25 cellular contexts compared by ENCODE assay signal in genomic region chr5:123144096-123144495, GRCh38. TPM values are rescaled to one million over a fixed set of nuclear protein-coding genes. Genes with fewer than 3 reads are reported as not detected.
"Had no signal": no experiment of that assay in that cellular context is flagged by ENCODE, and none has a peak within 500 bp of the region (broad histone marks: within the 10 kb centered on the region; RNA-seq: fewer than 3 reads in every experiment).

No MANE protein-coding gene starts in this region.

- H3K27ac Mint-ChIP-seq: immature natural killer cell; mesothelial cell of epicardium; naive B cell; natural killer cell; progenitor cell of endocrine pancreas; stimulated activated naive CD8-positive, alpha-beta T cell treated with anti-CD3 and anti-CD28 coated beads, Interleukin-15, Interleukin-2, amounts not matched to agents 100 ng/mL and 50 ng/mL, for 24 hours had no signal

- H3K9me3 Mint-ChIP-seq: mesothelial cell of epicardium; naive B cell; natural killer cell; stimulated activated naive B cell treated with anti-CD40 and anti-IgM and Interleukin-4, amounts not matched to agents 10 μg/mL and 1 μg/mL and 100 μg/mL, for 72 hours; stimulated activated naive CD8-positive, alpha-beta T cell treated with anti-CD3 and anti-CD28 coated beads, Interleukin-15, Interleukin-2, amounts not matched to agents 100 ng/mL and 50 ng/mL, for 24 hours had no signal

- H3K4me1 Mint-ChIP-seq: immature natural killer cell; naive B cell; natural killer cell; stimulated activated naive B cell treated with anti-CD40 and anti-IgM and Interleukin-4, amounts not matched to agents 10 μg/mL and 1 μg/mL and 100 μg/mL, for 72 hours had no signal

- DNase-seq: heart right ventricle; hippocampal formation; immature natural killer cell; kidney; left colon; left ventricle myocardium inferior; mesendoderm; naive B cell; natural killer cell; ovary; right lobe of liver; stimulated activated CD4-positive, alpha-beta T cell treated with anti-CD3 and anti-CD28 coated beads, Interleukin-12 subunit alpha, Interleukin-12 subunit beta, amount 100 ng/mL, for 4 hours; stimulated activated CD4-positive, alpha-beta T cell treated with anti-CD3 and anti-CD28 coated beads, Interleukin-15, amount 100 ng/mL, for 24 hours; stimulated activated CD4-positive, alpha-beta T cell treated with anti-CD3 and anti-CD28 coated beads, Interleukin-2, amount 100 ng/mL, for 24 hours; stimulated activated CD4-positive, alpha-beta T cell treated with anti-CD3 and anti-CD28 coated beads, Interleukin-4, amount 100 ng/mL, for 1 hour; stimulated activated naive B cell treated with anti-CD40 and anti-IgM and Interleukin-4, amounts not matched to agents 10 μg/mL and 1 μg/mL and 100 μg/mL, for 72 hours; transverse colon; upper lobe of right lung had no signal

- H3K4me1 ChIP-seq: heart right ventricle, left ventricle myocardium inferior, right atrium auricular region, right lobe of liver, suprapubic skin, upper lobe of right lung had no signal

- H3K4me3 ChIP-seq: heart right ventricle, left ventricle myocardium inferior, lung, ovary, right atrium auricular region, right lobe of liver, skin epidermis, suprapubic skin, transverse colon, upper lobe of right lung had no signal

- ATAC-seq: heart right ventricle; left colon; natural killer cell; right lobe of liver; stimulated activated naive B cell treated with anti-CD40 and anti-IgM and Interleukin-4, amounts not matched to agents 10 μg/mL and 1 μg/mL and 100 μg/mL, for 72 hours; upper lobe of right lung had no signal

- H3K36me3 ChIP-seq: heart right ventricle, left ventricle myocardium inferior, ovary, right atrium auricular region, right lobe of liver, suprapubic skin, transverse colon, upper lobe of right lung had no signal

- H3K36me3 Mint-ChIP-seq: immature natural killer cell; naive B cell; natural killer cell; stimulated activated naive B cell treated with anti-CD40 and anti-IgM and Interleukin-4, amounts not matched to agents 10 μg/mL and 1 μg/mL and 100 μg/mL, for 72 hours had no signal

- H3K9me3 ChIP-seq: heart right ventricle, left ventricle myocardium inferior, ovary, right atrium auricular region, right lobe of liver, suprapubic skin, transverse colon, upper lobe of right lung had no signal

- H3K4me3 Mint-ChIP-seq: immature natural killer cell; mesothelial cell of epicardium; naive B cell; natural killer cell; stimulated activated naive B cell treated with anti-CD40 and anti-IgM and Interleukin-4, amounts not matched to agents 10 μg/mL and 1 μg/mL and 100 μg/mL, for 72 hours; stimulated activated naive CD8-positive, alpha-beta T cell treated with anti-CD3 and anti-CD28 coated beads, Interleukin-15, Interleukin-2, amounts not matched to agents 100 ng/mL and 50 ng/mL, for 24 hours had no signal

- H3K27ac ChIP-seq: heart right ventricle, left ventricle myocardium inferior, ovary, right atrium auricular region, right lobe of liver, skin epidermis, suprapubic skin, transverse colon, upper lobe of right lung had no signal

- H3K27me3 ChIP-seq: heart right ventricle, ovary, right atrium auricular region, right lobe of liver, suprapubic skin, transverse colon, upper lobe of right lung had no signal

RNA-seq across cellular contexts. Expression of gene PRDM6, which starts 55.1 kb away (rescaled TPM):
- total RNA-seq: natural killer cell had no signal
- polyA plus RNA-seq: immature natural killer cell had no signal
